ENCODE assay signal across 8 cellular contexts in the genomic region with DNA sequence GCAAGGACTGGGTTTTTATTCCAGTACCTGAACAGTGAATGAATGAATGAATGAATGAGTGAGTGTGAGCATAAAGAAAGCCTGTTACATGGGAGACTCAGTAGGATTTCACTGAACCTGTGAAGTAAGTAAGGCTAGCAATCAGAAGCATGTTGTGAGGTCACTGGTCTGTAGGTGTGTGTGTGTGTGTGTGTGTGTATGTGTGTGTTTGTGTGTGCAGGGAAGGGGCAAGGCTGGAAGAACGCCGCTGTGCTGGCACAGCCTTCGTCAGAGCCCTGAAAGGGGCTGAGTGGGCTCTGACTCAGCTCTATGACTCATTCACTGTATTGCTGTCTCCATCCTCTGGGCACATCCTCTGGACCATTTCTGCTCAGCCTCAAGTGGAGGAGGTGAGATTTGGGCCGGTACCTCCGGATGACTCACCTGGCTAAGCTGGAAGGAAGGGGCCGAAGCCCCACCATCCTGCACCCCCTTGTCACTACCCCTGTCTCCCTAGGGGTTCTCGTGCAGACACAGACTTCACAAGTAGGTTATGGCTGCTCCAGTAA. TPM values are rescaled to one million over a fixed set of nuclear protein-coding genes. Genes with fewer than 3 reads are reported as not detected.
DNase-seq lines count a peak whose midpoint lies in the region; ATAC-seq and TF ChIP-seq lines count a peak whose summit lies in the region.

No MANE protein-coding gene starts in this region.

- ATAC-seq in CD4-positive, CD25-positive, alpha-beta regulatory T cell (ENCODE audit: low read depth in 2 of 2), result peak; percentile 69 to 80
- ATAC-seq in natural killer cell (peak in 2 of 3 donors; percentile 30 to 40), GM21737 (IDR thresholded peaks at IDR 0.05; ENCODE audit: unreplicated experiment) (no peak)

- H3K27me3 Mint-ChIP-seq in CD4-positive, CD25-positive, alpha-beta regulatory T cell, result peaks cover 9% of the 10 kb centered on the region
- peaks cover 15% of the 10 kb centered on the region in 2 donors for H3K27me3 Mint-ChIP-seq in natural killer cell (ENCODE audit: low read depth in 2 of 2)

- H3K4me3 ChIP-seq in CD4-positive, CD25-positive, alpha-beta regulatory T cell (ENCODE audit: low read depth, low read length), result no peak overlapping the region
- no peak overlapping the region for H3K4me3 ChIP-seq in adipocyte (ENCODE audit: low read length)

- peak in 1 of 3 donors; percentile 39 for DNase-seq in CD4-positive, CD25-positive, alpha-beta regulatory T cell
- DNase-seq in NOMO-1 treated with DMSO at 0.1 percent for 48 hours (lab: John Stamatoyannopoulos, UW; ENCODE audit: unreplicated experiment), result peak; percentile 37
- DNase-seq in adipocyte (ENCODE audit: low read depth), result peak; percentile 86
- DNase-seq in natural killer cell, result no peak
- DNase-seq in inferior parietal cortex (ENCODE audit: extremely low spot score), result no peak
- DNase-seq in effector CD8-positive, alpha-beta T cell (lab: John Stamatoyannopoulos, UW), result no peak
- DNase-seq in DMS79 treated with DMSO at 0.1 percent for 48 hours (lab: John Stamatoyannopoulos, UW), result no peak

- H3K4me3 Mint-ChIP-seq in CD4-positive, CD25-positive, alpha-beta regulatory T cell, result no peak overlapping the region
- no peak overlapping the region for H3K4me3 Mint-ChIP-seq in natural killer cell

- no peak overlapping the region for H3K9ac ChIP-seq in adipocyte (ENCODE audit: low read length)

- no peaks in the 10 kb centered on the region for H3K36me3 ChIP-seq in CD4-positive, CD25-positive, alpha-beta regulatory T cell (ENCODE audit: control insufficient read depth, insufficient read depth, low read length)
- H3K36me3 ChIP-seq in adipocyte (ENCODE audit: control insufficient read depth, insufficient read depth, low read length, severe bottlenecking), result no peaks in the 10 kb centered on the region

- H3K4me1 Mint-ChIP-seq in CD4-positive, CD25-positive, alpha-beta regulatory T cell, result peaks cover 5 to 11% (median 9%) of the 10 kb centered on the region in 4 donors
- H3K4me1 Mint-ChIP-seq in natural killer cell, result peaks cover 10 to 16% of the 10 kb centered on the region in 2 donors

- H3K27ac ChIP-seq in CD4-positive, CD25-positive, alpha-beta regulatory T cell (ENCODE audit: insufficient read depth, low read length, poor library complexity, severe bottlenecking), result no peak overlapping the region

- peaks cover 13% of the 10 kb centered on the region for H3K4me1 ChIP-seq in CD4-positive, CD25-positive, alpha-beta regulatory T cell (ENCODE audit: control insufficient read depth, insufficient read depth, low read length, poor library complexity, severe bottlenecking)
- peaks cover 12% of the 10 kb centered on the region for H3K4me1 ChIP-seq in adipocyte (ENCODE audit: control insufficient read depth, insufficient read depth, low read length)

- H3K27ac Mint-ChIP-seq in CD4-positive, CD25-positive, alpha-beta regulatory T cell, result no peak overlapping the region
- H3K27ac Mint-ChIP-seq in natural killer cell, result no peak overlapping the region

- peaks cover 0 to 3% (median 0%) of the 10 kb centered on the region in 7 donors for H3K9me3 Mint-ChIP-seq in CD4-positive, CD25-positive, alpha-beta regulatory T cell
- no peaks in the 10 kb centered on the region for H3K9me3 Mint-ChIP-seq in natural killer cell

- intact Hi-C loops in natural killer cell (cut with micrococcal nuclease), result no loop called here

- TF ChIP-seq CTCF in natural killer cell (IDR thresholded peaks at IDR 0.05), result no peak

- H3K27me3 ChIP-seq in CD4-positive, CD25-positive, alpha-beta regulatory T cell (ENCODE audit: control insufficient read depth, insufficient read depth, low read length), result no peaks in the 10 kb centered on the region
- H3K27me3 ChIP-seq in adipocyte (replicated peaks; ENCODE audit: control insufficient read depth, insufficient read depth, low read length), result no peaks in the 10 kb centered on the region

- H3K9me3 ChIP-seq in CD4-positive, CD25-positive, alpha-beta regulatory T cell (ENCODE audit: control insufficient read depth in 2 of 2, low read length in 2 of 2), result no peaks in the 10 kb centered on the region
- no peaks in the 10 kb centered on the region for H3K9me3 ChIP-seq in adipocyte (ENCODE audit: control insufficient read depth, low read length)

- no peaks in the 10 kb centered on the region for H3K36me3 Mint-ChIP-seq in CD4-positive, CD25-positive, alpha-beta regulatory T cell
- no peaks in the 10 kb centered on the region for H3K36me3 Mint-ChIP-seq in natural killer cell

RNA-seq across cellular contexts. Expression of gene MRPL33, which starts 51.4 kb away (rescaled TPM):
- total RNA-seq in CD4-positive, CD25-positive, alpha-beta regulatory T cell, result 27.6 TPM
- polyA plus RNA-seq in CD4-positive, CD25-positive, alpha-beta regulatory T cell, result 100 to 1,000 TPM; 196 to 255 (median 249) TPM
- total RNA-seq in natural killer cell, result 10 to 100 TPM; 21.5 to 28.5 (median 27.3) TPM

RNA-seq across cellular contexts. Expression of gene SLC4A1AP, which starts 56.4 kb away (rescaled TPM):
- total RNA-seq in CD4-positive, CD25-positive, alpha-beta regulatory T cell, result 20.8 TPM
- polyA plus RNA-seq in CD4-positive, CD25-positive, alpha-beta regulatory T cell, result 10 to 100 TPM; 25.2 to 28.3 (median 26.7) TPM
- total RNA-seq in natural killer cell, result 10 to 100 TPM; 22.0 to 26.0 (median 24.8) TPM

RNA-seq across cellular contexts. Expression of gene SUPT7L, which starts 56.7 kb away (rescaled TPM):
- 51.4 TPM for total RNA-seq in CD4-positive, CD25-positive, alpha-beta regulatory T cell
- polyA plus RNA-seq in CD4-positive, CD25-positive, alpha-beta regulatory T cell, result 10 to 100 TPM; 18.3 to 23.9 (median 20.9) TPM
- 10 to 100 TPM; 52.2 to 53.7 (median 52.8) TPM for total RNA-seq in natural killer cell

Comparison
In these comparisons a context has a peak if more than half of its experiments do, and no peak if none do; other contexts are left out.
1. DNase-seq: peak in NOMO-1 treated with DMSO at 0.1 percent for 48 hours (single experiment) and adipocyte (single experiment); none in natural killer cell (single experiment), inferior parietal cortex (single experiment), effector CD8-positive, alpha-beta T cell (single experiment) and DMS79 treated with DMSO at 0.1 percent for 48 hours (single experiment).